Comparison of ENCODE assay signal across 1 cellular context in the genomic region with DNA sequence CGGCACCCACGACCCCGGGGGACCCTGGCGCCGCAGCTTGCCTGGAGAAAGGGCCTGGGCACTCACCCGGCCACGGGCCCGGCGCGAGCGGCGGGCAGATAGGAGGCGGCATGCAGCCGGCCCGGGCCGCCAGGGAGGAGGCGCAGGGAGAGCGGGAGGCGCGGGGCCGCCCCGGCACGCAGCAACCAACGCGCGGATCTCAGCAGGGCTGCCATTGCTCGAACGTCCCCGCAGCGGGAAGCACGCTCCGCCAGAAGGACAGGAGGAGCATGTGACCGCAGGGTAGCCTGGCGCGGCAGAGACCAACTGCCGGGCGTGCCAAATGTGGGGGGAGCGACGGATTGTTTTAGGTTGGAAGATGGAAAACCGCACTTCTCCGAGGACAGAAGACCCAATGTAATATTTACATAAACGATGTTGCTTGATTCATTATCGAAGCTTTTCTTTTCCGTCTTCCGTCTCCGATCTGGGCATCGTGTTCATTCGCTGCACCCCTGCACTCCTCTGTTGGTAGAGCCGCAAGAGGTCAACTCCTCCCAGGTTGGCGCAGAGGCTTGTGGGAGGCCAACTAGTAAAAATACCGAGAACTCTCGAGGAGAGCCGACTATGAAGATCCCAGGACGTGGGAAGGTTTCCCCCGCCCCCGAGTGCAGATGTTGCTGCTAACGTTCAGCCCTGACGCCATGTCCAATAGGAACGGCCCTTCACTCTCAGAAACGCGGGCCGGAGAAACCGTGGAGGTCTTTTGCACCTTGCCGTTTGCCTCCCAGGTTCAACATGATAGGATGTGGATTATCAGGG.
TF ChIP-seq lines count a peak whose summit lies in the region.

A gene (minus strand): TSS at position 257 of the 801 bp plus-strand sequence. CDS start 42 bp downstream, at position 215.

TF ChIP-seq in HepG2, 621 proteins besides CTCF, POLR2A, EP300 and RAD21 (continued from another document and continues in another):
- TF ChIP-seq RARA (CRISPR knock-in tag; IDR thresholded peaks at IDR 0.05) (peak; percentile 32; the same call in 1 of the 2 replicates), ZNF441 (CRISPR knock-in tag; IDR thresholded peaks at IDR 0.05; ENCODE audit: borderline replicate concordance) (no peak), ZNF616 (CRISPR knock-in tag; IDR thresholded peaks at IDR 0.05; ENCODE audit: low read depth) (no peak), AGO2 (optimal IDR thresholded peaks at IDR 0.05; ENCODE audit: low read depth, low read length) (peak; percentile 87), ZNF510 (CRISPR knock-in tag; IDR thresholded peaks at IDR 0.05; ENCODE audit: low read depth) (peak; percentile 78; the same call in 1 of the 2 replicates), CEBPG (CRISPR knock-in tag; IDR thresholded peaks at IDR 0.05) (peak; percentile 41; the same call in 1 of the 2 replicates), ARNTL (CRISPR knock-in tag; IDR thresholded peaks at IDR 0.05) (peak; percentile 70; the same call in 1 of the 2 replicates), SSRP1 (CRISPR knock-in tag; IDR thresholded peaks at IDR 0.05) (no peak), ZNF749 (CRISPR knock-in tag; IDR thresholded peaks at IDR 0.05; ENCODE audit: borderline replicate concordance) (no peak; the same call in 1 of the 2 replicates), BRCA1 (CRISPR knock-in tag; IDR thresholded peaks at IDR 0.05) (no peak; the same call in 1 of the 2 replicates), ERF (CRISPR knock-in tag; IDR thresholded peaks at IDR 0.05) (peak; percentile 67; the same call in 1 of the 2 replicates), NCOA2 (CRISPR knock-in tag; IDR thresholded peaks at IDR 0.05) (no peak; the same call in none of the 2 replicates), ZSCAN9 (CRISPR knock-in tag; IDR thresholded peaks at IDR 0.05; ENCODE audit: borderline replicate concordance) (peak; percentile 88), PAWR (CRISPR knock-in tag; IDR thresholded peaks at IDR 0.05; ENCODE audit: borderline replicate concordance) (no peak), ZNF816 (CRISPR knock-in tag; IDR thresholded peaks at IDR 0.05; ENCODE audit: borderline replicate concordance) (no peak; the same call in 1 of the 2 replicates), ZNF552 (CRISPR knock-in tag; IDR thresholded peaks at IDR 0.05; ENCODE audit: borderline replicate concordance) (0 out of 2 replicates have a peak, but pooled peaks have one; percentile 65), TEAD3 (CRISPR knock-in tag; optimal IDR thresholded peaks at IDR 0.05; ENCODE audit: borderline replicate concordance) (peak; percentile 88), ZFP36L2 (CRISPR knock-in tag; IDR thresholded peaks at IDR 0.05) (no peak), RARG (CRISPR knock-in tag; IDR thresholded peaks at IDR 0.05; ENCODE audit: low read depth) (peak; percentile 96; the same call in 1 of the 2 replicates), NAIF1 (CRISPR knock-in tag; IDR thresholded peaks at IDR 0.05; ENCODE audit: borderline replicate concordance) (no peak), KLF6 (CRISPR knock-in tag; IDR thresholded peaks at IDR 0.05) (no peak; the same call in 1 of the 2 replicates), MAZ (IDR thresholded peaks at IDR 0.05; ENCODE audit: borderline replicate concordance, low read depth, low read length) (peak; percentile 50; the same call in 1 of the 2 replicates), MAZ (CRISPR knock-in tag; IDR thresholded peaks at IDR 0.05; ENCODE audit: low read depth) (peak; percentile 77), ZBTB1 (CRISPR knock-in tag; IDR thresholded peaks at IDR 0.05; ENCODE audit: borderline replicate concordance) (no peak), SP4 (CRISPR knock-in tag; IDR thresholded peaks at IDR 0.05) (peak; percentile 97), ZNF121 (CRISPR knock-in tag; IDR thresholded peaks at IDR 0.05) (no peak), ADNP (CRISPR knock-in tag; IDR thresholded peaks at IDR 0.05) (no peak), ISX (CRISPR knock-in tag; conservative IDR thresholded peaks at IDR 0.05) (no peak)
- TF ChIP-seq, protein P1, sequence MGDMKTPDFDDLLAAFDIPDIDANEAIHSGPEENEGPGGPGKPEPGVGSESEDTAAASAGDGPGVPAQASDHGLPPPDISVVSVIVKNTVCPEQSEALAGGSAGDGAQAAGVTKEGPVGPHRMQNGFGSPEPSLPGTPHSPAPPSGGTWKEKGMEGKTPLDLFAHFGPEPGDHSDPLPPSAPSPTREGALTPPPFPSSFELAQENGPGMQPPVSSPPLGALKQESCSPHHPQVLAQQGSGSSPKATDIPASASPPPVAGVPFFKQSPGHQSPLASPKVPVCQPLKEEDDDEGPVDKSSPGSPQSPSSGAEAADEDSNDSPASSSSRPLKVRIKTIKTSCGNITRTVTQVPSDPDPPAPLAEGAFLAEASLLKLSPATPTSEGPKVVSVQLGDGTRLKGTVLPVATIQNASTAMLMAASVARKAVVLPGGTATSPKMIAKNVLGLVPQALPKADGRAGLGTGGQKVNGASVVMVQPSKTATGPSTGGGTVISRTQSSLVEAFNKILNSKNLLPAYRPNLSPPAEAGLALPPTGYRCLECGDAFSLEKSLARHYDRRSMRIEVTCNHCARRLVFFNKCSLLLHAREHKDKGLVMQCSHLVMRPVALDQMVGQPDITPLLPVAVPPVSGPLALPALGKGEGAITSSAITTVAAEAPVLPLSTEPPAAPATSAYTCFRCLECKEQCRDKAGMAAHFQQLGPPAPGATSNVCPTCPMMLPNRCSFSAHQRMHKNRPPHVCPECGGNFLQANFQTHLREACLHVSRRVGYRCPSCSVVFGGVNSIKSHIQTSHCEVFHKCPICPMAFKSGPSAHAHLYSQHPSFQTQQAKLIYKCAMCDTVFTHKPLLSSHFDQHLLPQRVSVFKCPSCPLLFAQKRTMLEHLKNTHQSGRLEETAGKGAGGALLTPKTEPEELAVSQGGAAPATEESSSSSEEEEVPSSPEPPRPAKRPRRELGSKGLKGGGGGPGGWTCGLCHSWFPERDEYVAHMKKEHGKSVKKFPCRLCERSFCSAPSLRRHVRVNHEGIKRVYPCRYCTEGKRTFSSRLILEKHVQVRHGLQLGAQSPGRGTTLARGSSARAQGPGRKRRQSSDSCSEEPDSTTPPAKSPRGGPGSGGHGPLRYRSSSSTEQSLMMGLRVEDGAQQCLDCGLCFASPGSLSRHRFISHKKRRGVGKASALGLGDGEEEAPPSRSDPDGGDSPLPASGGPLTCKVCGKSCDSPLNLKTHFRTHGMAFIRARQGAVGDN (CRISPR knock-in tag; IDR thresholded peaks at IDR 0.05) = peak; percentile 80
- TF ChIP-seq, protein P2, sequence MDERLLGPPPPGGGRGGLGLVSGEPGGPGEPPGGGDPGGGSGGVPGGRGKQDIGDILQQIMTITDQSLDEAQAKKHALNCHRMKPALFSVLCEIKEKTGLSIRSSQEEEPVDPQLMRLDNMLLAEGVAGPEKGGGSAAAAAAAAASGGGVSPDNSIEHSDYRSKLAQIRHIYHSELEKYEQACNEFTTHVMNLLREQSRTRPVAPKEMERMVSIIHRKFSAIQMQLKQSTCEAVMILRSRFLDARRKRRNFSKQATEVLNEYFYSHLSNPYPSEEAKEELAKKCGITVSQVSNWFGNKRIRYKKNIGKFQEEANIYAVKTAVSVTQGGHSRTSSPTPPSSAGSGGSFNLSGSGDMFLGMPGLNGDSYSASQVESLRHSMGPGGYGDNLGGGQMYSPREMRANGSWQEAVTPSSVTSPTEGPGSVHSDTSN (CRISPR knock-in tag; IDR thresholded peaks at IDR 0.05) = no peak
- TF ChIP-seq, protein P3, sequence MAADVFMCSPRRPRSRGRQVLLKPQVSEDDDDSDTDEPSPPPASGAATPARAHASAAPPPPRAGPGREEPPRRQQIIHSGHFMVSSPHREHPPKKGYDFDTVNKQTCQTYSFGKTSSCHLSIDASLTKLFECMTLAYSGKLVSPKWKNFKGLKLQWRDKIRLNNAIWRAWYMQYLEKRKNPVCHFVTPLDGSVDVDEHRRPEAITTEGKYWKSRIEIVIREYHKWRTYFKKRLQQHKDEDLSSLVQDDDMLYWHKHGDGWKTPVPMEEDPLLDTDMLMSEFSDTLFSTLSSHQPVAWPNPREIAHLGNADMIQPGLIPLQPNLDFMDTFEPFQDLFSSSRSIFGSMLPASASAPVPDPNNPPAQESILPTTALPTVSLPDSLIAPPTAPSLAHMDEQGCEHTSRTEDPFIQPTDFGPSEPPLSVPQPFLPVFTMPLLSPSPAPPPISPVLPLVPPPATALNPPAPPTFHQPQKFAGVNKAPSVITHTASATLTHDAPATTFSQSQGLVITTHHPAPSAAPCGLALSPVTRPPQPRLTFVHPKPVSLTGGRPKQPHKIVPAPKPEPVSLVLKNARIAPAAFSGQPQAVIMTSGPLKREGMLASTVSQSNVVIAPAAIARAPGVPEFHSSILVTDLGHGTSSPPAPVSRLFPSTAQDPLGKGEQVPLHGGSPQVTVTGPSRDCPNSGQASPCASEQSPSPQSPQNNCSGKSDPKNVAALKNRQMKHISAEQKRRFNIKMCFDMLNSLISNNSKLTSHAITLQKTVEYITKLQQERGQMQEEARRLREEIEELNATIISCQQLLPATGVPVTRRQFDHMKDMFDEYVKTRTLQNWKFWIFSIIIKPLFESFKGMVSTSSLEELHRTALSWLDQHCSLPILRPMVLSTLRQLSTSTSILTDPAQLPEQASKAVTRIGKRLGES (CRISPR knock-in tag; IDR thresholded peaks at IDR 0.05; ENCODE audit: borderline replicate concordance) = no peak
- TF ChIP-seq, protein P4, sequence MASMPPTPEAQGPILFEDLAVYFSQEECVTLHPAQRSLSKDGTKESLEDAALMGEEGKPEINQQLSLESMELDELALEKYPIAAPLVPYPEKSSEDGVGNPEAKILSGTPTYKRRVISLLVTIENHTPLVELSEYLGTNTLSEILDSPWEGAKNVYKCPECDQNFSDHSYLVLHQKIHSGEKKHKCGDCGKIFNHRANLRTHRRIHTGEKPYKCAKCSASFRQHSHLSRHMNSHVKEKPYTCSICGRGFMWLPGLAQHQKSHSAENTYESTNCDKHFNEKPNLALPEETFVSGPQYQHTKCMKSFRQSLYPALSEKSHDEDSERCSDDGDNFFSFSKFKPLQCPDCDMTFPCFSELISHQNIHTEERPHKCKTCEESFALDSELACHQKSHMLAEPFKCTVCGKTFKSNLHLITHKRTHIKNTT (CRISPR knock-in tag; IDR thresholded peaks at IDR 0.05) = no peak
- TF ChIP-seq, protein P5, sequence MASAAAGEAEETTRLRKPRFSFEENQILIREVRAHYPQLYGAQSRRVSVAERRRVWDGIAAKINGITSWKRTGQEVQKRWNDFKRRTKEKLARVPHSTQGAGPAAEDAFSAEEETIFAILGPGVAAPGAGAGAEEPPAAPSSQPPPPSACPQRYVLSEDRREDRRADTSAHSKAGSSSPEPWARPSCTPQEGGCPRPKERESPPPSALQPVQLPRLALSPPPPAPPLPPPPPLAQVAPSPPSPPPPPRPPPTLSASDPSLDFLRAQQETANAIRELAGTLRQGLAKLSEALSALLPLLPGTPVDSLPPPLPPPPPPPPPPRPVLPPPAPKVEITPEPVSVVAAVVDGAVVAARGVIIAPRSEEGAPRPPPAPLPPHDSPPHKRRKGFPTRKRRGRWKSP (CRISPR knock-in tag; IDR thresholded peaks at IDR 0.05) = no peak
- TF ChIP-seq, protein P6, sequence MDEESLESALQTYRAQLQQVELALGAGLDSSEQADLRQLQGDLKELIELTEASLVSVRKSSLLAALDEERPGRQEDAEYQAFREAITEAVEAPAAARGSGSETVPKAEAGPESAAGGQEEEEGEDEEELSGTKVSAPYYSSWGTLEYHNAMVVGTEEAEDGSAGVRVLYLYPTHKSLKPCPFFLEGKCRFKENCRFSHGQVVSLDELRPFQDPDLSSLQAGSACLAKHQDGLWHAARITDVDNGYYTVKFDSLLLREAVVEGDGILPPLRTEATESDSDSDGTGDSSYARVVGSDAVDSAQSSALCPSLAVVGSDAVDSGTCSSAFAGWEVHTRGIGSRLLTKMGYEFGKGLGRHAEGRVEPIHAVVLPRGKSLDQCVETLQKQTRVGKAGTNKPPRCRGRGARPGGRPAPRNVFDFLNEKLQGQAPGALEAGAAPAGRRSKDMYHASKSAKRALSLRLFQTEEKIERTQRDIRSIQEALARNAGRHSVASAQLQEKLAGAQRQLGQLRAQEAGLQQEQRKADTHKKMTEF (CRISPR knock-in tag; IDR thresholded peaks at IDR 0.05) = peak; percentile 94
- TF ChIP-seq, protein P7, sequence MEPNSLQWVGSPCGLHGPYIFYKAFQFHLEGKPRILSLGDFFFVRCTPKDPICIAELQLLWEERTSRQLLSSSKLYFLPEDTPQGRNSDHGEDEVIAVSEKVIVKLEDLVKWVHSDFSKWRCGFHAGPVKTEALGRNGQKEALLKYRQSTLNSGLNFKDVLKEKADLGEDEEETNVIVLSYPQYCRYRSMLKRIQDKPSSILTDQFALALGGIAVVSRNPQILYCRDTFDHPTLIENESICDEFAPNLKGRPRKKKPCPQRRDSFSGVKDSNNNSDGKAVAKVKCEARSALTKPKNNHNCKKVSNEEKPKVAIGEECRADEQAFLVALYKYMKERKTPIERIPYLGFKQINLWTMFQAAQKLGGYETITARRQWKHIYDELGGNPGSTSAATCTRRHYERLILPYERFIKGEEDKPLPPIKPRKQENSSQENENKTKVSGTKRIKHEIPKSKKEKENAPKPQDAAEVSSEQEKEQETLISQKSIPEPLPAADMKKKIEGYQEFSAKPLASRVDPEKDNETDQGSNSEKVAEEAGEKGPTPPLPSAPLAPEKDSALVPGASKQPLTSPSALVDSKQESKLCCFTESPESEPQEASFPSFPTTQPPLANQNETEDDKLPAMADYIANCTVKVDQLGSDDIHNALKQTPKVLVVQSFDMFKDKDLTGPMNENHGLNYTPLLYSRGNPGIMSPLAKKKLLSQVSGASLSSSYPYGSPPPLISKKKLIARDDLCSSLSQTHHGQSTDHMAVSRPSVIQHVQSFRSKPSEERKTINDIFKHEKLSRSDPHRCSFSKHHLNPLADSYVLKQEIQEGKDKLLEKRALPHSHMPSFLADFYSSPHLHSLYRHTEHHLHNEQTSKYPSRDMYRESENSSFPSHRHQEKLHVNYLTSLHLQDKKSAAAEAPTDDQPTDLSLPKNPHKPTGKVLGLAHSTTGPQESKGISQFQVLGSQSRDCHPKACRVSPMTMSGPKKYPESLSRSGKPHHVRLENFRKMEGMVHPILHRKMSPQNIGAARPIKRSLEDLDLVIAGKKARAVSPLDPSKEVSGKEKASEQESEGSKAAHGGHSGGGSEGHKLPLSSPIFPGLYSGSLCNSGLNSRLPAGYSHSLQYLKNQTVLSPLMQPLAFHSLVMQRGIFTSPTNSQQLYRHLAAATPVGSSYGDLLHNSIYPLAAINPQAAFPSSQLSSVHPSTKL (CRISPR knock-in tag; IDR thresholded peaks at IDR 0.05) = peak; percentile 4; the same call in 1 of the 2 replicates
- TF ChIP-seq, protein P8, sequence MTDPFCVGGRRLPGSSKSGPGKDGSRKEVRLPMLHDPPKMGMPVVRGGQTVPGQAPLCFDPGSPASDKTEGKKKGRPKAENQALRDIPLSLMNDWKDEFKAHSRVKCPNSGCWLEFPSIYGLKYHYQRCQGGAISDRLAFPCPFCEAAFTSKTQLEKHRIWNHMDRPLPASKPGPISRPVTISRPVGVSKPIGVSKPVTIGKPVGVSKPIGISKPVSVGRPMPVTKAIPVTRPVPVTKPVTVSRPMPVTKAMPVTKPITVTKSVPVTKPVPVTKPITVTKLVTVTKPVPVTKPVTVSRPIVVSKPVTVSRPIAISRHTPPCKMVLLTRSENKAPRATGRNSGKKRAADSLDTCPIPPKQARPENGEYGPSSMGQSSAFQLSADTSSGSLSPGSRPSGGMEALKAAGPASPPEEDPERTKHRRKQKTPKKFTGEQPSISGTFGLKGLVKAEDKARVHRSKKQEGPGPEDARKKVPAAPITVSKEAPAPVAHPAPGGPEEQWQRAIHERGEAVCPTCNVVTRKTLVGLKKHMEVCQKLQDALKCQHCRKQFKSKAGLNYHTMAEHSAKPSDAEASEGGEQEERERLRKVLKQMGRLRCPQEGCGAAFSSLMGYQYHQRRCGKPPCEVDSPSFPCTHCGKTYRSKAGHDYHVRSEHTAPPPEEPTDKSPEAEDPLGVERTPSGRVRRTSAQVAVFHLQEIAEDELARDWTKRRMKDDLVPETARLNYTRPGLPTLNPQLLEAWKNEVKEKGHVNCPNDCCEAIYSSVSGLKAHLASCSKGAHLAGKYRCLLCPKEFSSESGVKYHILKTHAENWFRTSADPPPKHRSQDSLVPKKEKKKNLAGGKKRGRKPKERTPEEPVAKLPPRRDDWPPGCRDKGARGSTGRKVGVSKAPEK (CRISPR knock-in tag; IDR thresholded peaks at IDR 0.05; ENCODE audit: borderline replicate concordance) = no peak; the same call in 1 of the 2 replicates
